ENCODE assay signal across 16 cellular contexts in genomic region chr18:41075212-41075611, GRCh38.
DNase-seq lines count a peak whose midpoint lies in the region; ATAC-seq and TF ChIP-seq lines count a peak whose summit lies in the region.
"Had no signal": no experiment of that assay in that cellular context is flagged by ENCODE, and none has a peak within 500 bp of the region (broad histone marks: within the 10 kb centered on the region; RNA-seq: fewer than 3 reads in every experiment).

No MANE protein-coding gene starts in this region.

- peak overlapping the region; percentile 82 for H3K27ac ChIP-seq in RWPE2 (ENCODE audit: poor library complexity, severe bottlenecking)
- H3K27ac ChIP-seq: coronary artery had no signal

- H3K36me3 ChIP-seq in RWPE2 (ENCODE audit: low read depth) = no peaks in the 10 kb centered on the region

- ATAC-seq in GM21717 (IDR thresholded peaks at IDR 0.05; ENCODE audit: unreplicated experiment) (peak; percentile 52), RWPE2 (ENCODE audit: low read depth) (peak; percentile 88), HG02885 (IDR thresholded peaks at IDR 0.05; ENCODE audit: poor library complexity, unreplicated experiment) (no peak)
- ATAC-seq: K562; stimulated activated naive CD8-positive, alpha-beta T cell treated with anti-CD3 and anti-CD28 coated beads, Interleukin-15, Interleukin-2, amounts not matched to agents 100 U/mL and 50 U/mL, for 24 hours had no signal

- H3K4me3 ChIP-seq in RWPE2 (ENCODE audit: severe bottlenecking) (no peak overlapping the region), fibroblast of pulmonary artery (replicated peaks; ENCODE audit: low read depth, low read length) (no peak overlapping the region), retinal pigment epithelial cell (ENCODE audit: low read length) (no peak overlapping the region)
- H3K4me3 ChIP-seq: coronary artery, K562 had no signal

- no peaks in the 10 kb centered on the region for H3K27me3 ChIP-seq in RWPE2 (ENCODE audit: insufficient read depth, poor library complexity, severe bottlenecking)

- no peaks in the 10 kb centered on the region for H3K9me3 ChIP-seq in RWPE2 (ENCODE audit: severe bottlenecking)

- DNase-seq in RWPE2 (ENCODE audit: low spot score) (no peak), fibroblast of pulmonary artery (ENCODE audit: low read depth) (peak; percentile 58), retinal pigment epithelial cell (ENCODE audit: low read depth) (peak; percentile 67), HuH-7.5 (ENCODE audit: low spot score) (no peak), NCI-H2107 (lab: John Stamatoyannopoulos, UW) (no peak), retina (no peak)
- DNase-seq: activated CD4-positive, alpha-beta memory T cell treated with anti-CD3 and anti-CD28 coated beads for 36 hours; H9; NCI-H2029 treated with DMSO at 0.1 percent for 48 hours; nucleus accumbens; stimulated activated CD4-positive, alpha-beta T cell treated with anti-CD3 and anti-CD28 coated beads, Interleukin-2, amount 100 ng/mL, for 48 hours; stimulated activated naive CD8-positive, alpha-beta T cell treated with anti-CD3 and anti-CD28 coated beads, Interleukin-15, Interleukin-2, amounts not matched to agents 100 U/mL and 50 U/mL, for 24 hours had no signal

- TF ChIP-seq CTCF in RWPE2 (IDR thresholded peaks at IDR 0.05; ENCODE audit: poor library complexity, severe bottlenecking) = no peak
- TF ChIP-seq CTCF in fibroblast of pulmonary artery (IDR thresholded peaks at IDR 0.05; ENCODE audit: low read length, missing control alignments) = no peak
- TF ChIP-seq CTCF in retinal pigment epithelial cell (conservative IDR thresholded peaks at IDR 0.05; ENCODE audit: low read depth, low read length) = no peak

- peaks cover 20% of the 10 kb centered on the region for H3K4me1 ChIP-seq in RWPE2 (ENCODE audit: insufficient read depth, poor library complexity, severe bottlenecking)

Comparison
In these comparisons a context has a peak if more than half of its experiments do, and no peak if none do; other contexts are left out.
1. DNase-seq: peak in fibroblast of pulmonary artery (single experiment) and retinal pigment epithelial cell (single experiment); none in RWPE2 (single experiment), HuH-7.5 (single experiment), NCI-H2107 (single experiment) and retina (single experiment).